ENCODE assay signal across 8 cellular contexts in the genomic region with DNA sequence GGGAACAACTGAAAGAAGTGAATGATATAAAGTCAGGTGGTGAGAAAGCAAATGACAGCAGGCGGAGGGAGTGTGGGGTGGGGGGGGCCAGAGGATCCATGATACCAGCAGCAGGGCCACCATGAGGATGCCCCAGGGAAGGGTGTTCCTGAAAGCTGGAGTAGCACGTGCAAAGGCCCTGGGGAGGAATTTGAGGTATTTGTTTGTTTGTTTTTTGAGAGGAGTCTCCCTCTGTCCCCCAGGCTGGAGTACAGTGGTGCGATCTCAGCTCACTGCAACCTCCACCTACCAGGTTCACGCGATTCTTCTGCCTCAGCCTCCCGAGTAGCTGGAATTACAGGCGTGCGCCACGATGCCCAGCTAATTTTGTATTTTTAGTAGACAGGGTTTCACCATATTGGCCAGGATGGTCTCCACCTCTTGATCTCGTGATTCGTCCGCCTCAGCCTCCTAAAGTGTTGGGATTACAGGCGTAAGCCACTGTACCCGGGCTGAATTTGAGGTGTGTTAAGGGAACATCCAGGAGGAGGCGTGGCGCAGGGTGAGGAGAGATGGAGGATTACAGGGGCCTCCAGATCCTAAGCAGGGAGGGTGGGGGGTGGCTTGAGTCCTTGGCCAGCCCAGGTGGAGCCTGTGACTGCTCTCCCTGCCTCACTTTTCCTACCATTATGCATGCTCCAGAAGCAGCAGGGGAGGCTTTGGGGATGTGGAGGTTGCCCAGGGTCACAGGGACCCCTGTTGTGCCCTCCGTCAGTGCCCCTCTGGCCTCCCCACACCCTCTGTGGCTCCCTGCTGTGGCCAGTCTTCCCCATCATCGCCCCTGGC. TPM values are rescaled to one million over a fixed set of nuclear protein-coding genes. Genes with fewer than 3 reads are reported as not detected.
DNase-seq lines count a peak whose midpoint lies in the region; ATAC-seq and TF ChIP-seq lines count a peak whose summit lies in the region.

No MANE protein-coding gene starts in this region.

- CTCF ChIA-PET in activated CD4-positive, alpha-beta T cell treated with anti-CD3 and anti-CD28 coated beads for 36 hours (lab: Charles Lee): interaction anchor here (1.0 to 2.6 kb wide), 3 partner anchors 14 to 35 kb away, joined by 3 to 18 read pairs (median 7); a partner anchor contains a TSS

- no peaks in the 10 kb centered on the region for H3K27me3 Mint-ChIP-seq in activated CD4-positive, alpha-beta T cell treated with anti-CD3 and anti-CD28 coated beads for 36 hours
- no peaks in the 10 kb centered on the region for H3K27me3 Mint-ChIP-seq in activated naive CD8-positive, alpha-beta T cell treated with anti-CD3 and anti-CD28 coated beads, Interleukin-2, amount 50 U/mL, for 24 hours

- no peak for DNase-seq in activated CD4-positive, alpha-beta T cell treated with anti-CD3 and anti-CD28 coated beads for 36 hours
- DNase-seq in activated CD4-positive, alpha-beta T cell treated with anti-CD3 and anti-CD28 coated beads, Interleukin-2, amount 50 U/mL, for 4 hours: no peak
- no peak for DNase-seq in activated naive CD8-positive, alpha-beta T cell treated with anti-CD3 and anti-CD28 coated beads, Interleukin-2, amount 50 U/mL, for 24 hours
- DNase-seq in right lobe of liver: no peak
- DNase-seq in thoracic aorta (ENCODE audit: low spot score): no peak
- no peak for DNase-seq in SIG-M5 (lab: John Stamatoyannopoulos, UW)
- no peak for DNase-seq in NCI-H446 treated with DMSO at 0.1 percent for 48 hours (lab: John Stamatoyannopoulos, UW)

- ATAC-seq in activated CD4-positive, alpha-beta T cell treated with anti-CD3 and anti-CD28 coated beads for 36 hours: no peak
- no peak for ATAC-seq in activated naive CD8-positive, alpha-beta T cell treated with anti-CD3 and anti-CD28 coated beads, Interleukin-2, amount 50 U/mL, for 24 hours
- ATAC-seq in right lobe of liver (no peak), thoracic aorta (ENCODE audit: insufficient number of reproducible peaks, low FRiP score, low read depth) (no peak), GM21360 (IDR thresholded peaks at IDR 0.05; ENCODE audit: unreplicated experiment) (no peak)

- peaks cover 8% of the 10 kb centered on the region for H3K36me3 Mint-ChIP-seq in activated CD4-positive, alpha-beta T cell treated with anti-CD3 and anti-CD28 coated beads for 36 hours (ENCODE audit: low read depth)
- H3K36me3 Mint-ChIP-seq in activated naive CD8-positive, alpha-beta T cell treated with anti-CD3 and anti-CD28 coated beads, Interleukin-2, amount 50 U/mL, for 24 hours (ENCODE audit: low read depth): peaks cover 16% of the 10 kb centered on the region

- H3K36me3 ChIP-seq in right lobe of liver: no peaks in the 10 kb centered on the region
- H3K36me3 ChIP-seq in thoracic aorta: no peaks in the 10 kb centered on the region

- H3K4me3 ChIP-seq in right lobe of liver: peak overlapping the region in 1 of 3 donors; percentile 63
- H3K4me3 ChIP-seq in thoracic aorta: peak overlapping the region; percentile 93

- H3K4me1 Mint-ChIP-seq in activated CD4-positive, alpha-beta T cell treated with anti-CD3 and anti-CD28 coated beads for 36 hours: peaks cover 67% of the 10 kb centered on the region
- peaks cover 72% of the 10 kb centered on the region for H3K4me1 Mint-ChIP-seq in activated naive CD8-positive, alpha-beta T cell treated with anti-CD3 and anti-CD28 coated beads, Interleukin-2, amount 50 U/mL, for 24 hours

- peak overlapping the region; percentile 99 for H3K27ac Mint-ChIP-seq in activated CD4-positive, alpha-beta T cell treated with anti-CD3 and anti-CD28 coated beads for 36 hours
- peak overlapping the region; percentile 92 for H3K27ac Mint-ChIP-seq in activated naive CD8-positive, alpha-beta T cell treated with anti-CD3 and anti-CD28 coated beads, Interleukin-2, amount 50 U/mL, for 24 hours

- TF ChIP-seq POLR2A in right lobe of liver (IDR thresholded peaks at IDR 0.05): no peak

- POLR2A ChIA-PET in activated CD4-positive, alpha-beta T cell treated with anti-CD3 and anti-CD28 coated beads for 36 hours (lab: Charles Lee): interaction anchor here (0.7 to 6.5 kb wide), 7 partner anchors 9 to 29 kb away, joined by 3 to 291 read pairs (median 6); a partner anchor contains a TSS

- TF ChIP-seq CTCF in right lobe of liver (IDR thresholded peaks at IDR 0.05) (no peak), thoracic aorta (IDR thresholded peaks at IDR 0.05) (no peak)

- intact Hi-C loops in activated CD4-positive, alpha-beta T cell treated with anti-CD3 and anti-CD28 coated beads for 36 hours (cut with DNase I, micrococcal nuclease): loop anchor here (1.0 to 5.0 kb wide), 6 partner anchors 10 to 738 kb away; a partner anchor contains a TSS
- intact Hi-C loops in right lobe of liver (cut with DNase I): no loop called here

- peaks cover 2% of the 10 kb centered on the region for H3K9me3 Mint-ChIP-seq in activated CD4-positive, alpha-beta T cell treated with anti-CD3 and anti-CD28 coated beads for 36 hours (ENCODE audit: low read depth)
- H3K9me3 Mint-ChIP-seq in activated naive CD8-positive, alpha-beta T cell treated with anti-CD3 and anti-CD28 coated beads, Interleukin-2, amount 50 U/mL, for 24 hours: no peaks in the 10 kb centered on the region

- H3K4me1 ChIP-seq in right lobe of liver (peaks cover 0 to 13% (median 0%) of the 10 kb centered on the region in 4 donors), thoracic aorta (ENCODE audit: control insufficient read depth in 1 of 2, low read depth in 2 of 2) (peaks cover 20 to 33% of the 10 kb centered on the region in 2 donors)

- H3K27ac ChIP-seq in right lobe of liver (peak overlapping the region; percentile 97 to 99 (median 97)), thoracic aorta (peak overlapping the region; percentile 99 to 100)

- WGBS in right lobe of liver (ENCODE audit: insufficient coverage, low coverage, low lambda C conversion rate, missing lambda C conversion rate): 80% methylated on average over 11 of the region's 18 CpGs

- H3K27me3 ChIP-seq in right lobe of liver: no peaks in the 10 kb centered on the region
- no peaks in the 10 kb centered on the region for H3K27me3 ChIP-seq in thoracic aorta (replicated peaks; ENCODE audit: insufficient read depth)

- H3K9me3 ChIP-seq in right lobe of liver (no peaks in the 10 kb centered on the region), thoracic aorta (no peaks in the 10 kb centered on the region)

- H3K4me3 Mint-ChIP-seq in activated CD4-positive, alpha-beta T cell treated with anti-CD3 and anti-CD28 coated beads for 36 hours: peak overlapping the region; percentile 87
- peak overlapping the region; percentile 97 for H3K4me3 Mint-ChIP-seq in activated naive CD8-positive, alpha-beta T cell treated with anti-CD3 and anti-CD28 coated beads, Interleukin-2, amount 50 U/mL, for 24 hours

RNA-seq across cellular contexts. Expression of a gene that starts 12.4 kb away (rescaled TPM):
- 100 to 1,000 TPM; 254 to 311 TPM for total RNA-seq in activated CD4-positive, alpha-beta T cell treated with anti-CD3 and anti-CD28 coated beads for 36 hours
- total RNA-seq in right lobe of liver: 100 to 1,000 TPM in 4 of 6 experiments, 10 to 100 TPM in 2; 29.3 to 188 (median 134) TPM
- total RNA-seq in thoracic aorta: 100 to 1,000 TPM; 643 to 922 TPM

RNA-seq across cellular contexts. Expression of a gene that starts 19.6 kb away (rescaled TPM):
- total RNA-seq in activated CD4-positive, alpha-beta T cell treated with anti-CD3 and anti-CD28 coated beads for 36 hours: under 1 TPM; 0.40 to 0.43 TPM
- 1 to 10 TPM in 5 of 6 experiments, under 1 TPM in 1; 0.82 to 5.3 (median 2.5) TPM for total RNA-seq in right lobe of liver
- 10 to 100 TPM in 1 of 2 donors, 1 to 10 TPM in 1; 8.7 to 29.2 TPM for total RNA-seq in thoracic aorta

RNA-seq across cellular contexts. Expression of a gene that starts 29.0 kb away (rescaled TPM):
- total RNA-seq in activated CD4-positive, alpha-beta T cell treated with anti-CD3 and anti-CD28 coated beads for 36 hours: 100 to 1,000 TPM; 269 to 370 TPM
- total RNA-seq in right lobe of liver: 100 to 1,000 TPM in 2 of 6 experiments, 10 to 100 TPM in 4; 37.6 to 139 (median 47.3) TPM
- total RNA-seq in thoracic aorta: 10 to 100 TPM; 74.8 to 90.2 TPM

RNA-seq across cellular contexts. Expression of a gene that starts 46.5 kb away (rescaled TPM):
- total RNA-seq in activated CD4-positive, alpha-beta T cell treated with anti-CD3 and anti-CD28 coated beads for 36 hours: 10 to 100 TPM; 20.0 to 20.9 TPM
- 10 to 100 TPM; 33.0 to 55.5 (median 40.7) TPM for total RNA-seq in right lobe of liver
- total RNA-seq in thoracic aorta: 10 to 100 TPM; 23.7 TPM

Comparison
In these comparisons a context has a peak if more than half of its experiments do, and no peak if none do; other contexts are left out.
1. intact Hi-C loops: an anchor here in activated CD4-positive, alpha-beta T cell treated with anti-CD3 and anti-CD28 coated beads for 36 hours (1.0 to 5.0 kb wide); none called in right lobe of liver.